16 cellular contexts compared by ENCODE assay signal in genomic region chr4:169773889-169774288, GRCh38. TPM values are rescaled to one million over a fixed set of nuclear protein-coding genes. Genes with fewer than 3 reads are reported as not detected.
DNase-seq lines count a peak whose midpoint lies in the region; ATAC-seq and TF ChIP-seq lines count a peak whose summit lies in the region.
"Had no signal": no experiment of that assay in that cellular context is flagged by ENCODE, and none has a peak within 500 bp of the region (broad histone marks: within the 10 kb centered on the region; RNA-seq: fewer than 3 reads in every experiment).

No MANE protein-coding gene starts in this region.

- H3K27me3 ChIP-seq in uterus: peaks cover 0 to 7% of the 10 kb centered on the region in 2 donors

- peaks cover 0 to 4% (median 0%) of the 10 kb centered on the region in 6 donors for H3K9me3 Mint-ChIP-seq in immature natural killer cell
- no peaks in the 10 kb centered on the region for H3K9me3 Mint-ChIP-seq in Calu3 (ENCODE audit: low read depth, unreplicated experiment)
- H3K9me3 Mint-ChIP-seq: CD8-positive, alpha-beta T cell had no signal

- no peak overlapping the region for H3K4me3 ChIP-seq in uterus
- H3K4me3 ChIP-seq: A549 had no signal

- H3K4me1 ChIP-seq in uterus: no peaks in the 10 kb centered on the region
- H3K4me1 ChIP-seq: A549 had no signal

- H3K36me3 ChIP-seq in uterus: no peaks in the 10 kb centered on the region

- peaks cover 5 to 20% (median 9%) of the 10 kb centered on the region in 3 donors for H3K27me3 Mint-ChIP-seq in immature natural killer cell (ENCODE audit: low read depth in 3 of 3)
- no peaks in the 10 kb centered on the region for H3K27me3 Mint-ChIP-seq in Calu3 (ENCODE audit: unreplicated experiment)

- CTCF ChIA-PET in Calu3 (lab: Charles Lee): no interaction called here

- intact Hi-C loops in uterus (cut with DNase I; ENCODE audit: low total_unique reads): no loop called here
- intact Hi-C loops in Calu3 (cut with micrococcal nuclease; ENCODE audit: unreplicated experiment): no loop called here

- BruUV-seq in Calu3 (replicated peaks; lab: Mats Ljungman, UMichigan): no TSS peak

- TF ChIP-seq POLR2A in uterus (IDR thresholded peaks at IDR 0.05): no peak

- peak in 26 of 61 donors; percentile 0 to 53 (median 8) for DNase-seq in caudate nucleus (lab: John Stamatoyannopoulos, UW)
- peak; percentile 5 to 41 for DNase-seq in hippocampal formation (lab: John Stamatoyannopoulos, UW)
- DNase-seq in pons (ENCODE audit: low spot score): peak; percentile 67
- no peak for DNase-seq in uterus
- DNase-seq in immature natural killer cell: no peak
- no peak for DNase-seq in Calu3
- DNase-seq: COR-L47, DND-41, GDM1, HCEC 1CT, HFFc6 had no signal

- no peak for ATAC-seq in HG03175 (IDR thresholded peaks at IDR 0.05; ENCODE audit: unreplicated experiment)
- ATAC-seq: A549 had no signal

- H3K27ac ChIP-seq in caudate nucleus (ENCODE audit: low read depth, low read length): peak overlapping the region; percentile 46
- no peak overlapping the region for H3K27ac ChIP-seq in uterus
- H3K27ac ChIP-seq: A549, HL-60 had no signal

- no peaks in the 10 kb centered on the region for H3K9me3 ChIP-seq in uterus
- H3K9me3 ChIP-seq: A549 had no signal

- H3K27ac Mint-ChIP-seq in immature natural killer cell (no peak overlapping the region), Calu3 (ENCODE audit: unreplicated experiment) (no peak overlapping the region)
- H3K27ac Mint-ChIP-seq: CD8-positive, alpha-beta T cell; HFFc6 had no signal

- H3K36me3 Mint-ChIP-seq in immature natural killer cell (no peaks in the 10 kb centered on the region), Calu3 (ENCODE audit: insufficient read depth, unreplicated experiment) (no peaks in the 10 kb centered on the region)
- H3K36me3 Mint-ChIP-seq: CD14-positive monocyte; CD8-positive, alpha-beta T cell had no signal

- TF ChIP-seq CTCF in uterus (IDR thresholded peaks at IDR 0.05) (no peak), Calu3 (IDR thresholded peaks at IDR 0.05; ENCODE audit: unreplicated experiment) (no peak)

- H3K4me1 Mint-ChIP-seq in immature natural killer cell (peaks cover 1 to 6% of the 10 kb centered on the region in 2 donors), Calu3 (ENCODE audit: low read depth, unreplicated experiment) (no peaks in the 10 kb centered on the region)

- no peak overlapping the region for H3K4me3 Mint-ChIP-seq in immature natural killer cell
- no peak overlapping the region for H3K4me3 Mint-ChIP-seq in Calu3 (ENCODE audit: low read depth, unreplicated experiment)
- H3K4me3 Mint-ChIP-seq: HFFc6 had no signal

RNA-seq across cellular contexts. Expression of gene HPF1, which starts 16.1 kb away (rescaled TPM):
- total RNA-seq in uterus (100 to 1,000 TPM in 1 of 4 donors, 10 to 100 TPM in 3; 23.6 to 169 (median 61.9) TPM), Calu3 (2022) (8.8 and 11.2 TPM in 2 replicates)
- 10 to 100 TPM; 36.7 to 46.0 (median 43.0) TPM for polyA plus RNA-seq in immature natural killer cell

Comparison
In these comparisons a context has a peak if more than half of its experiments do, and no peak if none do; other contexts are left out.
1. DNase-seq: peak in hippocampal formation (2 of 2) and pons (single experiment); none in uterus (0 of 2), immature natural killer cell (0 of 3) and Calu3 (single experiment).